Comparison of ENCODE assay signal across 8 cellular contexts in genomic region chr22:31488988-31489617, GRCh38. TPM values are rescaled to one million over a fixed set of nuclear protein-coding genes. Genes with fewer than 3 reads are reported as not detected.
DNase-seq lines count a peak whose midpoint lies in the region; ATAC-seq, FAIRE-seq and TF ChIP-seq lines count a peak whose summit lies in the region.

No MANE protein-coding gene starts in this region.

- POLR2A ChIA-PET in A549 (lab: Yijun Ruan, JAX), result no interaction called here

- H3K4me1 ChIP-seq in A549, result peaks cover 16% of the 10 kb centered on the region

- H3K27ac ChIP-seq in A549, result peak overlapping the region; percentile 97 to 100

- peak; percentile 62 to 77 for ATAC-seq in A549
- peak; percentile 7 for ATAC-seq in HG03159 (IDR thresholded peaks at IDR 0.05; ENCODE audit: unreplicated experiment)
- ATAC-seq in HG02623 (IDR thresholded peaks at IDR 0.05; ENCODE audit: unreplicated experiment), result no peak

- TF ChIP-seq CTCF in A549 (IDR thresholded peaks at IDR 0.05) (no peak), GM13977 (IDR thresholded peaks at IDR 0.05; ENCODE audit: extremely low read depth, insufficient read depth, missing control alignments) (no peak)

- peak in 1 of 2 experiments; percentile 21 for DNase-seq in A549 (ENCODE audit: low read depth in 1 of 2, low spot score in 1 of 2)
- peak; percentile 55 for DNase-seq in GM13977 (ENCODE audit: low spot score)
- peak; percentile 8 for DNase-seq in T-helper 22 cell (ENCODE audit: low read depth)
- DNase-seq in cerebellar cortex (ENCODE audit: low spot score), result peak; percentile 22
- DNase-seq in kidney tubule cell (ENCODE audit: low spot score), result peak; percentile 20
- peak; percentile 12 to 39 for DNase-seq in stimulated activated CD4-positive, alpha-beta T cell treated with anti-CD3 and anti-CD28 coated beads, Interleukin-4, amount 100 ng/mL, for 4 hours

- in situ Hi-C loops in GM13977 (cut with MboI; ENCODE audit: low pct_unique_long_range_greater_than_20kb, low sequenced_read_pairs, unreplicated experiment), result no loop called here

- no peaks in the 10 kb centered on the region for H3K9me3 ChIP-seq in A549

- no peak for FAIRE-seq in A549 (lab: Jason Lieb, UNC)

- no peak for TF ChIP-seq EP300 in A549 (IDR thresholded peaks at IDR 0.05)

- no peak for TF ChIP-seq RAD21 in A549 (conservative IDR thresholded peaks at IDR 0.05 in 1 of 2, IDR thresholded peaks at IDR 0.05 in 1 of 2)

- CTCF ChIA-PET in A549 (lab: Yijun Ruan, JAX), result interaction anchor here (0.9 to 1.2 kb wide), 3 partner anchors 145 to 481 kb away, joined by 3 to 4 read pairs (median 3); no protein-coding TSS in a partner anchor

- H3K4me3 ChIP-seq in A549, result peak overlapping the region; percentile 97

- WGBS in A549 (ENCODE audit: missing lambda C conversion rate), result 2% methylated on average over 7 of the region's 61 CpGs

- peak overlapping the region; percentile 86 for H3K4me2 ChIP-seq in A549

- TF ChIP-seq POLR2A in A549 (IDR thresholded peaks at IDR 0.05; ENCODE audit: low read length), result no peak

TF ChIP-seq in A549, 52 proteins besides CTCF, POLR2A, EP300 and RAD21:
- TF ChIP-seq NPAS2 (CRISPR knock-in tag; IDR thresholded peaks at IDR 0.05; ENCODE audit: borderline replicate concordance), result no peak
- no peak for TF ChIP-seq HMGXB4 (CRISPR knock-in tag; IDR thresholded peaks at IDR 0.05; ENCODE audit: borderline replicate concordance)
- TF ChIP-seq MAZ (IDR thresholded peaks at IDR 0.05; ENCODE audit: borderline replicate concordance, low read depth, low read length), result no peak
- TF ChIP-seq CHD4 (IDR thresholded peaks at IDR 0.05; ENCODE audit: borderline replicate concordance), result no peak
- TF ChIP-seq FOXS1 (CRISPR knock-in tag; IDR thresholded peaks at IDR 0.05), result no peak
- TF ChIP-seq, protein P1, sequence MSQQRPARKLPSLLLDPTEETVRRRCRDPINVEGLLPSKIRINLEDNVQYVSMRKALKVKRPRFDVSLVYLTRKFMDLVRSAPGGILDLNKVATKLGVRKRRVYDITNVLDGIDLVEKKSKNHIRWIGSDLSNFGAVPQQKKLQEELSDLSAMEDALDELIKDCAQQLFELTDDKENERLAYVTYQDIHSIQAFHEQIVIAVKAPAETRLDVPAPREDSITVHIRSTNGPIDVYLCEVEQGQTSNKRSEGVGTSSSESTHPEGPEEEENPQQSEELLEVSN (IDR thresholded peaks at IDR 0.05; ENCODE audit: borderline replicate concordance, low read depth), result no peak
- no peak for TF ChIP-seq EHMT2 (IDR thresholded peaks at IDR 0.05; ENCODE audit: low read depth)
- no peak for TF ChIP-seq REST (IDR thresholded peaks at IDR 0.05)
- no peak for TF ChIP-seq KDM1A (IDR thresholded peaks at IDR 0.05; ENCODE audit: low read depth)
- TF ChIP-seq RARB (CRISPR knock-in tag; IDR thresholded peaks at IDR 0.05), result no peak
- no peak for TF ChIP-seq ZFP36 (IDR thresholded peaks at IDR 0.05; ENCODE audit: borderline replicate concordance, partially characterized antibody)
- no peak for TF ChIP-seq MAFK (IDR thresholded peaks at IDR 0.05; ENCODE audit: partially characterized antibody)
- TF ChIP-seq POLR2AphosphoS2 (conservative IDR thresholded peaks at IDR 0.05; ENCODE audit: low read length), result no peak
- TF ChIP-seq, protein P2, sequence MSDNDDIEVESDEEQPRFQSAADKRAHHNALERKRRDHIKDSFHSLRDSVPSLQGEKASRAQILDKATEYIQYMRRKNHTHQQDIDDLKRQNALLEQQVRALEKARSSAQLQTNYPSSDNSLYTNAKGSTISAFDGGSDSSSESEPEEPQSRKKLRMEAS (IDR thresholded peaks at IDR 0.05), result no peak
- no peak for TF ChIP-seq EHF (CRISPR knock-in tag; IDR thresholded peaks at IDR 0.05)
- no peak for TF ChIP-seq RFX5 (IDR thresholded peaks at IDR 0.05)
- no peak for TF ChIP-seq PHF8 (IDR thresholded peaks at IDR 0.05; ENCODE audit: borderline replicate concordance, low read depth)
- TF ChIP-seq ATOH8 (CRISPR knock-in tag; IDR thresholded peaks at IDR 0.05; ENCODE audit: low read depth), result no peak

RNA-seq across cellular contexts. Expression of gene EIF4ENIF1, which starts 0.5 kb away (rescaled TPM):
- 14.5 and 15.5 TPM in 2 replicates for polyA plus RNA-seq in A549 (2011; rRNA removed)
- polyA plus RNA-seq in A549 (2012; cell fraction: cytosol; rRNA removed), result 8.4 and 12.2 TPM in 2 replicates
- 15.9 and 16.6 TPM in 2 replicates for polyA plus RNA-seq in A549 (2012; cell fraction: nucleus; rRNA removed)
- 10.3 to 11.8 TPM (median 11.6 TPM) in 3 replicates for polyA plus RNA-seq in A549 (2017; fragmentation: RNase III; extraction: RNeasy Plus Mini Kit Qiagen cat#74134 plus additional on column Dnase treatment)
- 15.3 and 18.1 TPM in 2 replicates for polyA minus RNA-seq in A549 (2011; rRNA and poly(A)+ RNA removed)

RNA-seq across cellular contexts. Expression of gene SFI1, which starts 7.2 kb away (rescaled TPM):
- polyA plus RNA-seq in A549 (2011; rRNA removed) (6.8 and 11.0 TPM in 2 replicates), A549 (2017; fragmentation: RNase III; extraction: RNeasy Plus Mini Kit Qiagen cat#74134 plus additional on column Dnase treatment) (16.1 to 18.4 TPM (median 17.9 TPM) in 3 replicates)
- polyA plus RNA-seq in A549 (2012; cell fraction: cytosol; rRNA removed), result 12.8 and 14.7 TPM in 2 replicates
- 104 and 121 TPM in 2 replicates for polyA plus RNA-seq in A549 (2012; cell fraction: nucleus; rRNA removed)
- polyA minus RNA-seq in A549 (2011; rRNA and poly(A)+ RNA removed), result 18.2 and 21.0 TPM in 2 replicates
